Comparison of ENCODE assay signal across 34 cellular contexts in the genomic region with DNA sequence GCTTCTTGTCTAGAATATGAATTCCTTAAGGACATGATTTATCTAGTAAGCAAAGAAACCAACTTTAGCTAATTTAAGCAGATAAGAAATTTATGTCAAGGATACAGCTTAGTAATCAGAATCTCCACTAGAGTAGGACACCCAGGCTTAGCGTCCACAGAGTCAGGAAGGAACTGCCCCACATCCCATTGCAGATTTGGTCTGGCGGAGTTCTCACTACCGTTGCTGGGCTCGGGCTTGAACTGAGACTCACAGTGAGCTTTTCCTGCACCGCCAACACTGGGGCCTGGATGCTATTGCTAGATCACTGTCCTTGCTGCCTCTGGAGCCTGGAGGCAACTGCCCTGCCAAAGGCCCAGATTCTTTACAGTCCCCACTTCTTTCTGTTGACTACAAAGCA.
"Had no signal": no experiment of that assay in that cellular context is flagged by ENCODE, and none has a peak within 500 bp of the region (broad histone marks: within the 10 kb centered on the region; RNA-seq: fewer than 3 reads in every experiment).

No MANE protein-coding gene starts in this region.

- H3K27ac ChIP-seq: brain microvascular endothelial cell, PC-9, RWPE1, VCaP had no signal

- H3K4me3 Mint-ChIP-seq: activated B cell treated with CpG ODN at 0.5 μM for 24 hours; activated CD4-positive, alpha-beta memory T cell treated with anti-CD3 and anti-CD28 coated beads for 36 hours; activated naive CD4-positive, alpha-beta T cell treated with anti-CD3 and anti-CD28 coated beads for 36 hours; activated T-cell treated with anti-CD3 and anti-CD28 coated beads, Interleukin-2, amount 50 U/mL, for 4 hours; activated T-helper 1 cell treated with anti-CD3 and anti-CD28 coated beads, Interleukin-12 subunit alpha, Interleukin-12 subunit beta, Interleukin-2, Interleukin-4 antibody, amounts not matched to agents 30 ng/mL and 10 ng/mL and 1 ng/mL, durations not matched to agents 14 hours and 24 hours and 36 hours had no signal

- ATAC-seq: activated naive CD4-positive, alpha-beta T cell treated with anti-CD3 and anti-CD28 coated beads, Interleukin-2, amount 50 U/mL, for 72 hours; activated T-cell treated with anti-CD3 and anti-CD28 coated beads, Interleukin-2, amount 50 U/mL, for 4 hours; Right ventricle myocardium inferior; SK-N-SH treated with all-trans-retinoic acid at 6 μM for 48 hours had no signal

- H3K27me3 ChIP-seq: brain microvascular endothelial cell, MG63 had no signal

- H3K27ac Mint-ChIP-seq: activated B cell treated with CpG ODN at 0.5 μM for 24 hours; activated CD4-positive, alpha-beta memory T cell treated with anti-CD3 and anti-CD28 coated beads for 36 hours; activated naive CD4-positive, alpha-beta T cell treated with anti-CD3 and anti-CD28 coated beads for 36 hours; activated naive CD4-positive, alpha-beta T cell treated with anti-CD3 and anti-CD28 coated beads, Interleukin-2, amount 50 U/mL, for 72 hours; activated T-helper 1 cell treated with anti-CD3 and anti-CD28 coated beads, Interleukin-12 subunit alpha, Interleukin-12 subunit beta, Interleukin-2, Interleukin-4 antibody, amounts not matched to agents 30 ng/mL and 10 ng/mL and 1 ng/mL, durations not matched to agents 14 hours and 24 hours and 36 hours had no signal

- H3K4me3 ChIP-seq: MG63, PC-9 had no signal

- H2AFZ ChIP-seq: PC-9 had no signal

- H3K9me3 Mint-ChIP-seq: activated T-cell treated with anti-CD3 and anti-CD28 coated beads, Interleukin-2, amount 50 U/mL, for 4 hours had no signal

- H3K4me2 ChIP-seq: PC-9 had no signal

- H3K27me3 Mint-ChIP-seq: activated B cell treated with CpG ODN at 0.5 μM for 24 hours; activated CD4-positive, alpha-beta memory T cell treated with anti-CD3 and anti-CD28 coated beads for 36 hours had no signal

- DNase-seq: activated B cell treated with CpG ODN at 0.5 μM for 24 hours; activated CD4-positive, alpha-beta memory T cell treated with anti-CD3 and anti-CD28 coated beads for 36 hours; activated CD4-positive, alpha-beta T cell treated with anti-CD3 and anti-CD28 coated beads for 4 hours; activated CD4-positive, alpha-beta T cell treated with anti-CD3 and anti-CD28 coated beads, Interleukin-2, amount 50 U/mL, for 1 hour; activated CD4-positive, CD25-positive, alpha-beta regulatory T cell treated with anti-CD3 and anti-CD28 coated beads, Interleukin-2, amount 50 U/mL, for 72 hours; activated CD8-positive, alpha-beta memory T cell treated with anti-CD3 and anti-CD28 coated beads, Interleukin-2, amount 50 U/mL, for 4 hours; activated gamma-delta T cell treated with Interleukin-2 at 50 U/mL for 16 hours; activated naive CD4-positive, alpha-beta T cell treated with anti-CD3 and anti-CD28 coated beads for 36 hours; activated T-cell treated with anti-CD3 and anti-CD28 coated beads for 4 hours; activated T-cell treated with anti-CD3 and anti-CD28 coated beads, Interleukin-2, amount 50 U/mL, for 4 hours; brain microvascular endothelial cell; central memory CD4-positive, alpha-beta T cell; Kasumi-1; MG63; MV-4-11; NCI-H1092; NCI-H1436 treated with DMSO at 0.1 percent for 48 hours; NCI-H1694 treated with DMSO at 0.1 percent for 48 hours; NCI-H2029; NCI-H345; NCI-H524 treated with DMSO at 0.1 percent for 48 hours; NK-92 treated with Interleukin-12 subunit alpha and Interleukin-12 subunit beta, amount 100 ng/mL, for 24 hours; PC-9; SIG-M5; SW 1271; T-helper 1 cell; T-helper 2 cell; T-helper 9 cell had no signal

- H3K4me1 Mint-ChIP-seq: activated B cell treated with CpG ODN at 0.5 μM for 24 hours had no signal

- H3K9me3 ChIP-seq: MG63 had no signal

- H3K36me3 ChIP-seq: brain microvascular endothelial cell, MG63 had no signal

- H3K36me3 Mint-ChIP-seq: activated naive CD4-positive, alpha-beta T cell treated with anti-CD3 and anti-CD28 coated beads, Interleukin-2, amount 50 U/mL, for 72 hours had no signal
